10 cellular contexts compared by ENCODE assay signal in genomic region chr3:178434206-178434805, GRCh38.
DNase-seq lines count a peak whose midpoint lies in the region; ATAC-seq and TF ChIP-seq lines count a peak whose summit lies in the region.
"Had no signal": no experiment of that assay in that cellular context is flagged by ENCODE, and none has a peak within 500 bp of the region (broad histone marks: within the 10 kb centered on the region; RNA-seq: fewer than 3 reads in every experiment).

No MANE protein-coding gene starts in this region.

- no peaks in the 10 kb centered on the region for H3K9me3 Mint-ChIP-seq in GM23338
- H3K9me3 Mint-ChIP-seq in activated naive CD4-positive, alpha-beta T cell treated with anti-CD3 and anti-CD28 coated beads, Interleukin-2, amount 50 U/mL, for 72 hours = no peaks in the 10 kb centered on the region

- H3K36me3 ChIP-seq in A673 (ENCODE audit: insufficient read depth, low read length, poor library complexity, severe bottlenecking) (no peaks in the 10 kb centered on the region), GM23338 (ENCODE audit: insufficient read depth) (no peaks in the 10 kb centered on the region), NT2/D1 (ENCODE audit: insufficient read depth, insufficient read length, low read length) (no peaks in the 10 kb centered on the region), MG63 (no peaks in the 10 kb centered on the region)

- H3K27me3 Mint-ChIP-seq in GM23338 (ENCODE audit: insufficient read depth, low read depth, poor library complexity) = peaks cover 2% of the 10 kb centered on the region

- no peak overlapping the region for H3K27ac Mint-ChIP-seq in GM23338
- no peak overlapping the region for H3K27ac Mint-ChIP-seq in activated naive CD4-positive, alpha-beta T cell treated with anti-CD3 and anti-CD28 coated beads, Interleukin-2, amount 50 U/mL, for 72 hours

- H3K4me1 ChIP-seq in A673 (ENCODE audit: insufficient read depth, low read length, poor library complexity, severe bottlenecking) (peaks cover 24% of the 10 kb centered on the region), GM23338 (ENCODE audit: insufficient read depth) (peaks cover 2% of the 10 kb centered on the region; the same call in 1 of the 2 replicates), NT2/D1 (ENCODE audit: insufficient read depth, insufficient read length) (peaks cover 3% of the 10 kb centered on the region)

- no TSS peak for BruUV-seq in A673 (replicated peaks; lab: Mats Ljungman, UMichigan)

- H3K4me3 ChIP-seq in A673 (ENCODE audit: low read depth, low read length, poor library complexity, severe bottlenecking) (no peak overlapping the region), GM23338 (no peak overlapping the region), NT2/D1 (ENCODE audit: insufficient read length, low read depth) (no peak overlapping the region), fibroblast of mammary gland (ENCODE audit: control insufficient read depth, low read depth, low read length) (no peak overlapping the region), MG63 (no peak overlapping the region)

- no peaks in the 10 kb centered on the region for H3K27me3 ChIP-seq in A673 (replicated peaks; ENCODE audit: insufficient read depth, low read depth, low read length, poor library complexity)
- H3K27me3 ChIP-seq in GM23338 (ENCODE audit: insufficient read depth) = no peaks in the 10 kb centered on the region
- H3K27me3 ChIP-seq in NT2/D1 (ENCODE audit: insufficient read depth, insufficient read length) = no peaks in the 10 kb centered on the region
- H3K27me3 ChIP-seq in MG63 = no peaks in the 10 kb centered on the region

- H3K9me2 ChIP-seq in GM23338 (ENCODE audit: insufficient read depth) = no peaks in the 10 kb centered on the region

- no peak overlapping the region for H3K9ac ChIP-seq in NT2/D1 (ENCODE audit: insufficient read length, low read depth)

- no peaks in the 10 kb centered on the region for H3K36me3 Mint-ChIP-seq in GM23338 (ENCODE audit: low read depth)
- H3K36me3 Mint-ChIP-seq in activated naive CD4-positive, alpha-beta T cell treated with anti-CD3 and anti-CD28 coated beads, Interleukin-2, amount 50 U/mL, for 72 hours = no peaks in the 10 kb centered on the region

- peaks cover 8% of the 10 kb centered on the region for H3K4me1 Mint-ChIP-seq in GM23338

- H3K9me3 ChIP-seq in A673 (ENCODE audit: low read depth, low read length, poor library complexity, severe bottlenecking) (no peaks in the 10 kb centered on the region), NT2/D1 (ENCODE audit: insufficient read depth, low read length) (no peaks in the 10 kb centered on the region), MG63 (no peaks in the 10 kb centered on the region)

- no peak overlapping the region for H2AFZ ChIP-seq in GM23338

- H3K79me2 ChIP-seq in GM23338 (replicated peaks; ENCODE audit: insufficient read depth) = no peaks in the 10 kb centered on the region

- no peak for ATAC-seq in GM23338
- no peak for ATAC-seq in activated naive CD4-positive, alpha-beta T cell treated with anti-CD3 and anti-CD28 coated beads, Interleukin-2, amount 50 U/mL, for 72 hours
- no peak for ATAC-seq in HG02571 (IDR thresholded peaks at IDR 0.05; ENCODE audit: unreplicated experiment)
- ATAC-seq: left lobe of liver had no signal

- H3K4me3 Mint-ChIP-seq in GM23338 = no peak overlapping the region

- H4K20me1 ChIP-seq in GM23338 (replicated peaks; ENCODE audit: insufficient read depth) = no peaks in the 10 kb centered on the region

- peak; percentile 57 for TF ChIP-seq CTCF in A673 (conservative IDR thresholded peaks at IDR 0.05; ENCODE audit: low read depth, low read length)
- TF ChIP-seq CTCF in GM23338 (conservative IDR thresholded peaks at IDR 0.05; ENCODE audit: low read depth in 2 of 2) = peak; percentile 50 to 57
- peak; percentile 29 for TF ChIP-seq CTCF in fibroblast of mammary gland (conservative IDR thresholded peaks at IDR 0.05; ENCODE audit: control insufficient read depth, insufficient read depth, low read depth, low read length)

- intact Hi-C loops in A673 (cut with micrococcal nuclease; ENCODE audit: unreplicated experiment) = no loop called here

- H3K27ac ChIP-seq in A673 (ENCODE audit: low read depth, low read length, poor library complexity, severe bottlenecking) = no peak overlapping the region
- no peak overlapping the region for H3K27ac ChIP-seq in GM23338 (ENCODE audit: low read depth)

- H3K4me2 ChIP-seq in GM23338 = no peak overlapping the region

- POLR2A ChIA-PET in A673 (lab: Charles Lee; ENCODE audit: low non-redundant PET) = no interaction called here

- DNase-seq in A673 (ENCODE audit: low spot score) (peak; percentile 51), GM23338 (ENCODE audit: low spot score) (peak; percentile 43), NT2/D1 (ENCODE audit: low read depth, low spot score) (peak; percentile 13), fibroblast of mammary gland (ENCODE audit: low read depth) (no peak), MG63 (no peak), middle frontal gyrus (ENCODE audit: extremely low spot score, low spot score) (no peak)
- no peak for DNase-seq in activated naive CD4-positive, alpha-beta T cell treated with anti-CD3 and anti-CD28 coated beads, Interleukin-2, amount 50 U/mL, for 72 hours (ENCODE audit: low spot score in 2 of 2)
- DNase-seq: DMS153 had no signal

- H3F3A ChIP-seq in GM23338 (replicated peaks; ENCODE audit: low read depth) = no peaks in the 10 kb centered on the region

- CTCF ChIA-PET in A673 (lab: Charles Lee) = interaction anchor here (0.6 to 1.9 kb wide), 3 partner anchors 320 to 613 kb away, joined by 3 to 15 read pairs (median 3); no protein-coding TSS in a partner anchor

TF ChIP-seq in GM23338, 12 proteins besides CTCF, POLR2A, EP300 and RAD21 (continues in another document):
- TF ChIP-seq NANOG (IDR thresholded peaks at IDR 0.05; ENCODE audit: borderline replicate concordance) (no peak), ZNF462 (CRISPR knock-in tag; IDR thresholded peaks at IDR 0.05) (no peak)

Comparison
In these comparisons a context has a peak if more than half of its experiments do, and no peak if none do; other contexts are left out.
1. DNase-seq: peak in A673 (single experiment), GM23338 (single experiment) and NT2/D1 (single experiment); none in fibroblast of mammary gland (single experiment), activated naive CD4-positive, alpha-beta T cell treated with anti-CD3 and anti-CD28 coated beads, Interleukin-2, amount 50 U/mL, for 72 hours (0 of 2), MG63 (single experiment) and middle frontal gyrus (single experiment).
2. Peak in every context shown above with its lines, with median percentiles within 50 percentile points of each other: CTCF ChIP-seq.